Comparison of ENCODE assay signal across 8 cellular contexts in genomic region chr9:123322771-123323481, GRCh38. TPM values are rescaled to one million over a fixed set of nuclear protein-coding genes. Genes with fewer than 3 reads are reported as not detected.
A peak's percentile ranks its signal among the peaks of the same experiment; 100 is the strongest.
DNase-seq lines count a peak whose midpoint lies in the region; TF ChIP-seq lines count a peak whose summit lies in the region.

No MANE protein-coding gene starts in this region.

- no peak overlapping the region for H3T11ph ChIP-seq in H9 (ENCODE audit: low read length)

- TF ChIP-seq POLR2A in Peyer's patch (IDR thresholded peaks at IDR 0.05), result no peak

- no peak overlapping the region for H4K8ac ChIP-seq in H9 (replicated peaks; ENCODE audit: insufficient read length, low read depth, low read length)

- no peaks in the 10 kb centered on the region for H3K9me3 Mint-ChIP-seq in H9

- peaks cover 26% of the 10 kb centered on the region for H3K27me3 Mint-ChIP-seq in H9 (ENCODE audit: low read depth)

- H3K36me3 Mint-ChIP-seq in H9 (ENCODE audit: insufficient read depth in 1 of 3, low read depth in 3 of 3), result no peaks in the 10 kb centered on the region

- H3K27me3 ChIP-seq in H9 (ENCODE audit: insufficient read depth, low read length) (no peaks in the 10 kb centered on the region), Peyer's patch (no peaks in the 10 kb centered on the region)

- no CpG with 5 or more reads among the region's 14 CpGs for WGBS in H9 (ENCODE audit: extremely low coverage, insufficient read length, low lambda C conversion rate)

- H4K5ac ChIP-seq in H9 (ENCODE audit: insufficient read length, low read depth, low read length), result no peak overlapping the region

- no peak overlapping the region for H3K14ac ChIP-seq in H9 (ENCODE audit: insufficient read depth, low read length)

- no peak overlapping the region for H3K56ac ChIP-seq in H9 (ENCODE audit: insufficient read length, low read depth, low read length)

- no peak overlapping the region for H2BK20ac ChIP-seq in H9 (ENCODE audit: low read depth, low read length, poor library complexity, severe bottlenecking)

- no peaks in the 10 kb centered on the region for H4K20me1 ChIP-seq in H9 (ENCODE audit: control insufficient read depth, insufficient read depth, insufficient read length)

- H3K79me1 ChIP-seq in H9 (ENCODE audit: insufficient read depth, low read depth, low read length, poor library complexity, severe bottlenecking), result no peaks in the 10 kb centered on the region

- H2AK5ac ChIP-seq in H9 (ENCODE audit: insufficient read length, low read length), result no peak overlapping the region

- H3K4ac ChIP-seq in H9 (ENCODE audit: low read depth, low read length), result no peak overlapping the region

- H3K23ac ChIP-seq in H9 (ENCODE audit: insufficient read length, low read depth, low read length), result no peak overlapping the region

- H3K4me1 Mint-ChIP-seq in H9, result peaks cover 20 to 34% of the 10 kb centered on the region in 2 experiments

- H3K36me3 ChIP-seq in Peyer's patch, result no peaks in the 10 kb centered on the region

- H3K23me2 ChIP-seq in H9 (ENCODE audit: insufficient read length, low read depth, low read length, poor library complexity, severe bottlenecking), result no peaks in the 10 kb centered on the region

- no peak overlapping the region for H2AFZ ChIP-seq in H9 (ENCODE audit: low read length)

- H3K9ac ChIP-seq in H9 (ENCODE audit: extremely low read depth, insufficient read length, low read length), result no peak overlapping the region

- no peak overlapping the region for H2BK5ac ChIP-seq in H9 (ENCODE audit: insufficient read length, low read length)

- H3K27ac ChIP-seq in H9 (ENCODE audit: insufficient read length, low read depth, low read length) (no peak overlapping the region), Peyer's patch (peak overlapping the region; percentile 19 to 70 (median 44))

- H3K4me1 ChIP-seq in H9 (ENCODE audit: insufficient read depth, low read length), result peaks cover 4% of the 10 kb centered on the region; the same call in 1 of the 2 replicates
- peaks cover 0 to 14% (median 4%) of the 10 kb centered on the region in 4 donors for H3K4me1 ChIP-seq in Peyer's patch

- H2BK12ac ChIP-seq in H9 (ENCODE audit: insufficient read length, low read depth, low read length), result no peak overlapping the region

- no peak overlapping the region for H3K4me2 ChIP-seq in H9 (ENCODE audit: insufficient read depth, insufficient read length, low read length)

- H3K79me2 ChIP-seq in H9 (ENCODE audit: insufficient read depth, low read length), result no peaks in the 10 kb centered on the region

- H3K4me3 ChIP-seq in GM08714 (ENCODE audit: low read length) (peak overlapping the region; percentile 33; the same call in 1 of the 2 replicates), Peyer's patch (peak overlapping the region in 1 of 4 donors; percentile 3)

- H2BK120ac ChIP-seq in H9 (ENCODE audit: low read depth, low read length, poor library complexity, severe bottlenecking), result no peak overlapping the region

- H2BK15ac ChIP-seq in H9 (ENCODE audit: low read depth, low read length), result no peak overlapping the region

- H3K4me3 Mint-ChIP-seq in H9, result peak overlapping the region in 1 of 2 experiments; percentile 2; a peak in 3 of 5 replicates

- H3K27ac Mint-ChIP-seq in H9, result peak overlapping the region; percentile 1 to 32 (median 7); a peak in 3 of 7 replicates

- DNase-seq in H9, result no peak
- DNase-seq in Peyer's patch, result peak in 2 of 3 donors; percentile 84 to 86
- DNase-seq in activated gamma-delta T cell treated with anti-CD3 and anti-CD28 coated beads, Interleukin-2, amount 50 U/mL, for 16 hours (ENCODE audit: low read depth), result peak; percentile 30
- DNase-seq in stimulated activated CD4-positive, alpha-beta T cell treated with anti-CD3 and anti-CD28 coated beads, Interleukin-12 subunit alpha, Interleukin-12 subunit beta, amount 100 ng/mL, for 4 hours, result peak; percentile 27
- DNase-seq in NCI-H524 (lab: John Stamatoyannopoulos, UW), result no peak
- no peak for DNase-seq in T1000 (lab: John Stamatoyannopoulos, UW)
- no peak for DNase-seq in NCI-H187 (lab: John Stamatoyannopoulos, UW)

- peak overlapping the region; percentile 41 for H3K18ac ChIP-seq in H9 (ENCODE audit: insufficient read length, low read depth, low read length)

- no peak overlapping the region for H4K91ac ChIP-seq in H9 (ENCODE audit: insufficient read length, low read depth, low read length)

- TF ChIP-seq CTCF in H9 (conservative IDR thresholded peaks at IDR 0.05), result no peak
- no peak for TF ChIP-seq CTCF in Peyer's patch (IDR thresholded peaks at IDR 0.05)

- no peaks in the 10 kb centered on the region for H3K9me3 ChIP-seq in H9 (ENCODE audit: control insufficient read depth, low read depth, low read length)
- no peaks in the 10 kb centered on the region for H3K9me3 ChIP-seq in Peyer's patch

RNA-seq across cellular contexts. Expression of gene CRB2, which starts 33.1 kb away (rescaled TPM):
- total RNA-seq in H9 (2021), result 2.9 and 3.6 TPM in 2 replicates
- total RNA-seq in Peyer's patch, result under 1 TPM in 3 of 4 donors, not detected in 1; 0.27 to 0.85 (median 0.83) TPM

RNA-seq across cellular contexts. Expression of gene STRBP, which starts 54.5 kb away (rescaled TPM):
- 69.9 and 74.0 TPM in 2 replicates for total RNA-seq in H9 (2021)
- 10 to 100 TPM; 20.8 to 49.9 (median 37.4) TPM for total RNA-seq in Peyer's patch

Comparison
In these comparisons a context has a peak if more than half of its experiments do, and no peak if none do; other contexts are left out.
1. DNase-seq: peak in Peyer's patch (2 of 3), activated gamma-delta T cell treated with anti-CD3 and anti-CD28 coated beads, Interleukin-2, amount 50 U/mL, for 16 hours (single experiment) and stimulated activated CD4-positive, alpha-beta T cell treated with anti-CD3 and anti-CD28 coated beads, Interleukin-12 subunit alpha, Interleukin-12 subunit beta, amount 100 ng/mL, for 4 hours (single experiment); none in H9 (single experiment), NCI-H524 (0 of 2), T1000 (single experiment) and NCI-H187 (0 of 2).